Comparison of ENCODE assay signal across 10 cellular contexts in the genomic region with DNA sequence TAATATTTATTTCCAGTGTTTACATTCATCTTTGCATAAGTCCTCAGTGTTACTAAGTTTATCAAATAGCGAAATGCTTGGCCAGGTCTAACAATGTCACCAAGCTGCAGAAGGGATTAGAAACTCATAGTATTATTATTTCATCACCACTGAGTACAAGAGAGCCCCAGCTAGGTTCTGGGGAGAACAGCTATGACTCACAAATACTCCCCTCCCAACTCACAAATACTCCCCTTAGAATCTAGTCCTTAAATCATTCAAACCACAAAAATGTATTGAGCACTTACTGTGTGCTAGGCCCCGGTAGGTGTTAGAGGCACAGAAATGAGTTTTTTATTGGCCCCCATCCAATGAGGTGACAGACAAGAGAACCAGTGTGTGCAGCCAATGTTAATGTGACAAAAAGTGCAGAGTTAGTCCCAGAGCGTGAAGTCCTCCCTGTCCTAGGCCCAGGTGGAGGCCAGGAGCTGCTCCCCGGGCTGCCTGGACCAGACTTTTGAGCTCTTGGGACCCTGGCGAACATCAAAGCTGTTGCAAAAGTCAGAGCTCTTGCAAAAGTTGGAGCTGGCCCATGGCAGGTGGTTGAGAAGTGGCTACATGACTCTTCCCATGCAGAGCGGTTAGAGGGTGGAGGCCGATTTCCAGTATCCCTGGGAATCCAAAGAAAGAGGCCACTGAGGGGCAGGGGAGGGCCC.
DNase-seq lines count a peak whose midpoint lies in the region; ATAC-seq and FAIRE-seq lines count a peak whose summit lies in the region.
"Had no signal": no experiment of that assay in that cellular context is flagged by ENCODE, and none has a peak within 500 bp of the region (broad histone marks: within the 10 kb centered on the region; RNA-seq: fewer than 3 reads in every experiment).

No MANE protein-coding gene starts in this region.

- no peak for DNase-seq in stimulated activated naive CD8-positive, alpha-beta T cell treated with anti-CD3 and anti-CD28 coated beads, Interleukin-15, amount 100 ng/mL, for 72 hours
- DNase-seq in stimulated activated naive CD8-positive, alpha-beta T cell treated with anti-CD3 and anti-CD28 coated beads, Interleukin-15, Interleukin-2, amounts not matched to agents 100 U/mL and 50 U/mL, for 24 hours, result no peak
- DNase-seq in amniotic epithelial cell (ENCODE audit: low read depth), result peak; percentile 82
- DNase-seq in urothelium cell line (ENCODE audit: low spot score), result peak; percentile 85
- no peak for DNase-seq in Ammon's horn (ENCODE audit: low spot score)
- no peak for DNase-seq in NCI-H748 treated with DMSO at 0.1 percent for 48 hours (lab: John Stamatoyannopoulos, UW)
- no peak for DNase-seq in superior temporal gyrus (ENCODE audit: extremely low spot score)
- DNase-seq: activated naive CD8-positive, alpha-beta T cell treated with anti-CD3 and anti-CD28 coated beads, Interleukin-2, amount 10 ng/mL, durations not matched to agents 7 days and 5 days; NCI-H1694 had no signal

- H3K9me3 Mint-ChIP-seq in stimulated activated naive CD8-positive, alpha-beta T cell treated with anti-CD3 and anti-CD28 coated beads, Interleukin-15, amount 100 ng/mL, for 72 hours, result no peaks in the 10 kb centered on the region
- H3K9me3 Mint-ChIP-seq: activated naive CD8-positive, alpha-beta T cell treated with anti-CD3 and anti-CD28 coated beads, Interleukin-2, amount 10 ng/mL, durations not matched to agents 7 days and 5 days had no signal

- no peak overlapping the region for H3K27ac Mint-ChIP-seq in stimulated activated naive CD8-positive, alpha-beta T cell treated with anti-CD3 and anti-CD28 coated beads, Interleukin-15, amount 100 ng/mL, for 72 hours
- H3K27ac Mint-ChIP-seq: activated naive CD8-positive, alpha-beta T cell treated with anti-CD3 and anti-CD28 coated beads, Interleukin-2, amount 10 ng/mL, durations not matched to agents 7 days and 5 days had no signal

- H3K27me3 Mint-ChIP-seq in stimulated activated naive CD8-positive, alpha-beta T cell treated with anti-CD3 and anti-CD28 coated beads, Interleukin-15, amount 100 ng/mL, for 72 hours, result peaks cover 4% of the 10 kb centered on the region

- H3K4me3 Mint-ChIP-seq in stimulated activated naive CD8-positive, alpha-beta T cell treated with anti-CD3 and anti-CD28 coated beads, Interleukin-15, amount 100 ng/mL, for 72 hours, result peak overlapping the region in 1 of 2 donors; percentile 35
- H3K4me3 Mint-ChIP-seq: activated naive CD8-positive, alpha-beta T cell treated with anti-CD3 and anti-CD28 coated beads, Interleukin-2, amount 10 ng/mL, durations not matched to agents 7 days and 5 days had no signal

- peak; percentile 40 for FAIRE-seq in urothelium cell line (lab: Jason Lieb, UNC)

- peaks cover 19% of the 10 kb centered on the region for H3K4me1 Mint-ChIP-seq in stimulated activated naive CD8-positive, alpha-beta T cell treated with anti-CD3 and anti-CD28 coated beads, Interleukin-15, amount 100 ng/mL, for 72 hours
- H3K4me1 Mint-ChIP-seq: activated naive CD8-positive, alpha-beta T cell treated with anti-CD3 and anti-CD28 coated beads, Interleukin-2, amount 10 ng/mL, durations not matched to agents 7 days and 5 days had no signal

- ATAC-seq in stimulated activated naive CD8-positive, alpha-beta T cell treated with anti-CD3 and anti-CD28 coated beads, Interleukin-15, amount 100 ng/mL, for 72 hours, result peak; percentile 60
- no peak for ATAC-seq in stimulated activated naive CD8-positive, alpha-beta T cell treated with anti-CD3 and anti-CD28 coated beads, Interleukin-15, Interleukin-2, amounts not matched to agents 100 U/mL and 50 U/mL, for 24 hours
- peak; percentile 47 for ATAC-seq in HG03039 (IDR thresholded peaks at IDR 0.05; ENCODE audit: unreplicated experiment)

Comparison
In these comparisons a context has a peak if more than half of its experiments do, and no peak if none do; other contexts are left out.
1. DNase-seq: peak in amniotic epithelial cell (single experiment) and urothelium cell line (single experiment); none in stimulated activated naive CD8-positive, alpha-beta T cell treated with anti-CD3 and anti-CD28 coated beads, Interleukin-15, amount 100 ng/mL, for 72 hours (0 of 2), stimulated activated naive CD8-positive, alpha-beta T cell treated with anti-CD3 and anti-CD28 coated beads, Interleukin-15, Interleukin-2, amounts not matched to agents 100 U/mL and 50 U/mL, for 24 hours (single experiment), Ammon's horn (single experiment), NCI-H748 treated with DMSO at 0.1 percent for 48 hours (single experiment) and superior temporal gyrus (single experiment).